ENCODE assay signal across 8 cellular contexts in the genomic region with DNA sequence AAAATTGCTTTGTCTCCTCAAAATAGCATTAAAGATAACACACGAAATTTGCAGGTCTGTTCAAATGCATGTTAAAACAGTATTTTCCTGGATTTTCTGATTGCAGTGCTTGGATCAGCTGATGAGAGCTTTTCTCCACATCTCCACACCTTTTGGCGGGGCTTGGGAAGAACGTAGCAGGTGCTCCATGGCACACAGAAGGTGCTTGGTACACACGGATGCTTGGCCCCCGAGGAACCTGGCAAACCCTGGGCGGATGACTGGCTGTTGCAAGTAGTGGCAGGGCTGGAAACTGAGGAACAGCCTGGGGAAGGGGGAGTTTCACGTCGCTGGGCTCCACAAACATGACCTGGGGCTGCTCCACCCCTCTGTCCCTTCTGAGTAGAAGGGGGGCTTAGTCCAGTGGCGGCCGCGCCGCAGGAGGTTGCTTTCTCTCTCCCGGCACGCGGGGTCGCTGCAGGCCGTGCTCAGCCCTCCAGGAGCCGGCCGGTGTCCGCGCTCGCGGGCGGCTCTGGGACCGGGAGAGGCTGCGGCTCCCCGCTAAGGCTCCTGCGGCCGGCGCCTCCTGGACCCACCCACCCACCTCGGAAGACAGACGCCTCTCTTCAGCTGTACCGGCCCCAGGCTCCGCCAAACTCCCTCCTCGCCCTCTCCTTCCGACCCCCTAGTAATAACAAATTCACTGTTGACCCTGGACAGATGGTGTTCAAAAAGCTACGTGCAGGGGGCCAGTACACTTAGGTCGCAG.
DNase-seq lines count a peak whose midpoint lies in the region; ATAC-seq and TF ChIP-seq lines count a peak whose summit lies in the region.

No MANE protein-coding gene starts in this region.

- TF ChIP-seq CTCF in foreskin keratinocyte (conservative IDR thresholded peaks at IDR 0.05) (peak; percentile 75), osteoblast (IDR thresholded peaks at IDR 0.05; ENCODE audit: extremely low read depth, low read depth, low read length) (peak; percentile 53), uterus (IDR thresholded peaks at IDR 0.05) (peak in 2 of 4 experiments; percentile 13 to 17)

- no peak overlapping the region for H3K4me2 ChIP-seq in osteoblast (ENCODE audit: insufficient read depth, low read length)

- ATAC-seq in HG03354 (IDR thresholded peaks at IDR 0.05; ENCODE audit: poor library complexity, severe bottlenecking, unreplicated experiment), result peak; percentile 53
- peak; percentile 81 for ATAC-seq in foreskin keratinocyte
- no peak for ATAC-seq in HG03520 (IDR thresholded peaks at IDR 0.05; ENCODE audit: unreplicated experiment)

- no peak overlapping the region for H3K27ac ChIP-seq in foreskin keratinocyte
- H3K27ac ChIP-seq in osteoblast (ENCODE audit: low read depth, low read length), result no peak overlapping the region
- no peak overlapping the region for H3K27ac ChIP-seq in uterus

- H3K4me3 ChIP-seq in osteoblast (ENCODE audit: insufficient read depth, low read length) (no peak overlapping the region), uterus (no peak overlapping the region)

- H3K4me1 ChIP-seq in foreskin keratinocyte (no peaks in the 10 kb centered on the region), osteoblast (ENCODE audit: insufficient read depth, low read length) (no peaks in the 10 kb centered on the region), uterus (no peaks in the 10 kb centered on the region)

- H3K27me3 ChIP-seq in foreskin keratinocyte (peaks cover 63% of the 10 kb centered on the region), osteoblast (ENCODE audit: insufficient read depth, low read length) (peaks cover 26% of the 10 kb centered on the region), uterus (no peaks in the 10 kb centered on the region)

- intact Hi-C loops in uterus (cut with DNase I; ENCODE audit: low total_unique reads), result no loop called here

- H3K36me3 ChIP-seq in osteoblast (ENCODE audit: insufficient read depth, low read length) (no peaks in the 10 kb centered on the region), uterus (no peaks in the 10 kb centered on the region)

- peak; percentile 88 for DNase-seq in GM03348 (ENCODE audit: low spot score)
- peak; percentile 28 for DNase-seq in SK-N-DZ (ENCODE audit: low spot score)
- no peak for DNase-seq in foreskin keratinocyte
- peak; percentile 90 for DNase-seq in osteoblast (ENCODE audit: insufficient read length, low spot score, missing footprints)
- DNase-seq in uterus, result no peak
- no peak for DNase-seq in HCEC 1CT

- H3K79me2 ChIP-seq in osteoblast (ENCODE audit: insufficient read depth, low read length), result no peaks in the 10 kb centered on the region

- H2AFZ ChIP-seq in osteoblast (ENCODE audit: low read length), result no peak overlapping the region

- H4K20me1 ChIP-seq in osteoblast (ENCODE audit: insufficient read depth, low read length), result no peaks in the 10 kb centered on the region

- H3K9me3 ChIP-seq in osteoblast (ENCODE audit: low read depth, low read length) (no peaks in the 10 kb centered on the region), uterus (no peaks in the 10 kb centered on the region)

- TF ChIP-seq POLR2A in uterus (IDR thresholded peaks at IDR 0.05), result no peak

Comparison
In these comparisons a context has a peak if more than half of its experiments do, and no peak if none do; other contexts are left out.
1. DNase-seq: peak in GM03348 (single experiment), SK-N-DZ (single experiment) and osteoblast (single experiment); none in foreskin keratinocyte (0 of 2), uterus (0 of 2) and HCEC 1CT (single experiment).